ENCODE assay signal across 1 cellular context in genomic region chr7:152709307-152710133, GRCh38.
TF ChIP-seq lines count a peak whose summit lies in the region.

No MANE protein-coding gene starts in this region.

TF ChIP-seq in H1, 55 proteins besides CTCF, POLR2A, EP300 and RAD21:
- TF ChIP-seq KDM5A (IDR thresholded peaks at IDR 0.05; ENCODE audit: low read length) (no peak), SP2 (IDR thresholded peaks at IDR 0.05; ENCODE audit: low read length) (no peak), CREB1 (IDR thresholded peaks at IDR 0.05) (peak; percentile 76), HDAC6 (IDR thresholded peaks at IDR 0.05; ENCODE audit: low read depth, low read length) (no peak)
